In genomic region chr15:42087460-42087859, GRCh38 we compare ENCODE assay signal across 34 cellular contexts. TPM values are rescaled to one million over a fixed set of nuclear protein-coding genes. Genes with fewer than 3 reads are reported as not detected.
"Had no signal": no experiment of that assay in that cellular context is flagged by ENCODE, and none has a peak within 500 bp of the region (broad histone marks: within the 10 kb centered on the region; RNA-seq: fewer than 3 reads in every experiment).

No MANE protein-coding gene starts in this region.

- H3K4me3 Mint-ChIP-seq: activated CD4-positive, alpha-beta memory T cell treated with anti-CD3 and anti-CD28 coated beads, Interleukin-2, amount 10 ng/mL, durations not matched to agents 7 days and 5 days; activated CD4-positive, alpha-beta T cell treated with anti-CD3 and anti-CD28 coated beads for 36 hours; activated CD4-positive, alpha-beta T cell treated with anti-CD3 and anti-CD28 coated beads, Interleukin-2, amount 10 ng/mL, durations not matched to agents 7 days and 5 days; activated naive CD4-positive, alpha-beta T cell treated with anti-CD3 and anti-CD28 coated beads for 36 hours; activated naive CD4-positive, alpha-beta T cell treated with anti-CD3 and anti-CD28 coated beads, Interleukin-2, amount 50 U/mL, for 24 hours; activated naive CD8-positive, alpha-beta T cell treated with anti-CD3 and anti-CD28 coated beads for 36 hours; activated naive CD8-positive, alpha-beta T cell treated with anti-CD3 and anti-CD28 coated beads, Interleukin-2, amount 50 U/mL, for 24 hours; activated T-cell treated with anti-CD3 and anti-CD28 coated beads, Interleukin-2, amount 50 U/mL, for 4 hours; activated T-helper 17 cell treated with anti-CD3 and anti-CD28 coated beads, Interleukin-2, amount 50 U/mL, for 72 hours; brain had no signal

- H3K4me3 ChIP-seq: adrenal gland, ascending aorta, breast epithelium, cardiac muscle cell, colonic mucosa, esophagus squamous epithelium, gastroesophageal sphincter had no signal

- H3K9me3 Mint-ChIP-seq: activated CD4-positive, alpha-beta memory T cell treated with anti-CD3 and anti-CD28 coated beads, Interleukin-2, amount 10 ng/mL, durations not matched to agents 7 days and 5 days; activated CD4-positive, alpha-beta T cell treated with anti-CD3 and anti-CD28 coated beads, Interleukin-2, amount 10 ng/mL, durations not matched to agents 7 days and 5 days; activated naive CD4-positive, alpha-beta T cell treated with anti-CD3 and anti-CD28 coated beads for 36 hours; activated naive CD4-positive, alpha-beta T cell treated with anti-CD3 and anti-CD28 coated beads, Interleukin-2, amount 50 U/mL, for 24 hours; activated naive CD8-positive, alpha-beta T cell treated with anti-CD3 and anti-CD28 coated beads for 36 hours; activated naive CD8-positive, alpha-beta T cell treated with anti-CD3 and anti-CD28 coated beads, Interleukin-2, amount 50 U/mL, for 24 hours; activated T-cell treated with anti-CD3 and anti-CD28 coated beads, Interleukin-2, amount 50 U/mL, for 4 hours; activated T-helper 17 cell treated with anti-CD3 and anti-CD28 coated beads, Interleukin-2, amount 50 U/mL, for 72 hours had no signal

- H3K36me3 Mint-ChIP-seq: activated naive CD4-positive, alpha-beta T cell treated with anti-CD3 and anti-CD28 coated beads, Interleukin-2, amount 50 U/mL, for 24 hours; activated naive CD8-positive, alpha-beta T cell treated with anti-CD3 and anti-CD28 coated beads for 36 hours; brain had no signal

- ATAC-seq: activated CD4-positive, alpha-beta T cell treated with anti-CD3 and anti-CD28 coated beads for 36 hours; activated naive CD8-positive, alpha-beta T cell treated with anti-CD3 and anti-CD28 coated beads, Interleukin-2, amount 50 U/mL, for 24 hours; activated T-cell treated with anti-CD3 and anti-CD28 coated beads, Interleukin-2, amount 50 U/mL, for 4 hours; activated T-helper 17 cell treated with anti-CD3 and anti-CD28 coated beads, Interleukin-2, amount 50 U/mL, for 72 hours; gastroesophageal sphincter had no signal

- H3K4me1 ChIP-seq: ascending aorta, breast epithelium had no signal

- H3K9me3 ChIP-seq: adrenal gland, ascending aorta, breast epithelium, colonic mucosa, esophagus squamous epithelium, gastroesophageal sphincter had no signal

- H3K27me3 ChIP-seq: adrenal gland, ascending aorta, cardiac muscle cell, colonic mucosa had no signal

- H3K27ac Mint-ChIP-seq: activated CD4-positive, alpha-beta memory T cell treated with anti-CD3 and anti-CD28 coated beads, Interleukin-2, amount 10 ng/mL, durations not matched to agents 7 days and 5 days; activated CD4-positive, alpha-beta T cell treated with anti-CD3 and anti-CD28 coated beads for 36 hours; activated CD4-positive, alpha-beta T cell treated with anti-CD3 and anti-CD28 coated beads, Interleukin-2, amount 10 ng/mL, durations not matched to agents 7 days and 5 days; activated naive CD4-positive, alpha-beta T cell treated with anti-CD3 and anti-CD28 coated beads for 36 hours; activated naive CD8-positive, alpha-beta T cell treated with anti-CD3 and anti-CD28 coated beads for 36 hours; activated naive CD8-positive, alpha-beta T cell treated with anti-CD3 and anti-CD28 coated beads, Interleukin-2, amount 50 U/mL, for 24 hours; activated T-helper 17 cell treated with anti-CD3 and anti-CD28 coated beads, Interleukin-2, amount 50 U/mL, for 72 hours; brain had no signal

- H3K27ac ChIP-seq: adrenal gland, ascending aorta, breast epithelium, cardiac muscle cell, colonic mucosa, epithelial cell of prostate, esophagus squamous epithelium, gastroesophageal sphincter had no signal

- H3K36me3 ChIP-seq: adrenal gland, ascending aorta, breast epithelium, cardiac muscle cell, colonic mucosa, esophagus squamous epithelium, gastroesophageal sphincter had no signal

- DNase-seq: activated CD4-positive, alpha-beta memory T cell treated with anti-CD3 and anti-CD28 coated beads, Interleukin-2, amount 10 ng/mL, durations not matched to agents 7 days and 5 days; activated CD4-positive, alpha-beta T cell treated with anti-CD3 and anti-CD28 coated beads for 36 hours; activated CD4-positive, alpha-beta T cell treated with anti-CD3 and anti-CD28 coated beads, Interleukin-2, amount 10 ng/mL, durations not matched to agents 7 days and 5 days; activated CD4-positive, alpha-beta T cell treated with anti-CD3 and anti-CD28 coated beads, Interleukin-2, amount 50 U/mL, for 4 hours; activated CD4-positive, CD25-positive, alpha-beta regulatory T cell; activated CD4-positive, CD25-positive, alpha-beta regulatory T cell treated with anti-CD3 and anti-CD28 coated beads, Interleukin-2, amount 50 U/mL, for 72 hours; activated CD8-positive, alpha-beta memory T cell treated with anti-CD3 and anti-CD28 coated beads, Interleukin-2, amount 50 U/mL, for 48 hours; activated effector memory CD4-positive, alpha-beta T cell treated with Interleukin-2 at 50 U/mL for 16 hours; activated naive CD4-positive, alpha-beta T cell treated with anti-CD3 and anti-CD28 coated beads for 36 hours; activated naive CD8-positive, alpha-beta T cell treated with anti-CD3 and anti-CD28 coated beads for 36 hours; activated naive CD8-positive, alpha-beta T cell treated with anti-CD3 and anti-CD28 coated beads, Interleukin-2, amount 50 U/mL, for 24 hours; activated T-cell treated with anti-CD3 and anti-CD28 coated beads, Interleukin-2, amount 50 U/mL, for 4 hours; central memory CD4-positive, alpha-beta T cell; cerebellar nuclear complex; colonic mucosa; effector CD8-positive, alpha-beta T cell; esophagus squamous epithelium; foreskin melanocyte; T-helper 2 cell had no signal

RNA-seq across cellular contexts. Expression of gene PLA2G4D, which starts 6.9 kb away (rescaled TPM):
- total RNA-seq: activated CD4-positive, alpha-beta memory T cell treated with anti-CD3 and anti-CD28 coated beads, Interleukin-2, amount 10 ng/mL, durations not matched to agents 7 days and 5 days; activated CD4-positive, alpha-beta T cell treated with anti-CD3 and anti-CD28 coated beads for 36 hours; activated CD4-positive, alpha-beta T cell treated with anti-CD3 and anti-CD28 coated beads, Interleukin-2, amount 10 ng/mL, durations not matched to agents 7 days and 5 days; activated naive CD4-positive, alpha-beta T cell treated with anti-CD3 and anti-CD28 coated beads for 36 hours; activated naive CD8-positive, alpha-beta T cell treated with anti-CD3 and anti-CD28 coated beads for 36 hours; activated T-cell treated with anti-CD3 and anti-CD28 coated beads, Interleukin-2, amount 50 U/mL, for 4 hours; ascending aorta; breast epithelium; dermis microvascular lymphatic vessel endothelial cell; endothelial cell of umbilical vein; fibroblast of lung; fibroblast of villous mesenchyme; gastroesophageal sphincter; glomerular endothelial cell; T-helper 1 cell treated with Interleukin-12 subunit alpha and Interleukin-12 subunit beta and Interleukin-4 antibody, amounts not matched to agents 30 ng/mL and 1 ng/mL, for 36 hours had no signal
